ENCODE assay signal across 1 cellular context in the genomic region with DNA sequence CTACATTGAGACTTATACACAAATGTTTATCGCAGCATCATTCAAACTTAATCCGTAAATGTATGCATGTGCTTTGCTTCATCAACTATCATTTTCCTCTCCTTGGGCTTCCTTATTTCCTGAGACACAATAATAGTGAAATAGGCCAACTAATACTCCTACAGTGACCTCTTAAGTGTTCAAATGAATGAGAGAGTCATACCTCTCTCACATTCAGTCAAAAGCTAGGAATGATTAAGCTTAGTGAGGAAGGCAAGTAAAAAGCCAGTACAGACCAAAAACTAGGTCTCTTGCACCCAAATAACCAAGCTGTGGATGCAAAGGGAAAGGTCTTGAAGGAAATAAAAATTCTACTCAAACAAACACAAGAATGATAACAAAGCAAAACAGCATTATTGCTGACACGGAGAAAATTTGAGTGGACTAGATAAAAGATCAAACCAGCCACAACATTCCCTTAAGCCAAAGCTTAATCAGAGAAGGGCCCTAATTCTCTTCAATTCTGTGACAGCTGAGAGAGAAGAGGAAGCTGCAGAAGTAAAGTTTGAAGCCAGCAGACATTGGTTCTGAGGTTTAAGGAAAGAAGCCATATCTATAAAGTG.
TF ChIP-seq lines count a peak whose summit lies in the region.

No MANE protein-coding gene starts in this region.

TF ChIP-seq in WTC11, 78 proteins besides CTCF, POLR2A, EP300 and RAD21 (continued from another document):
- TF ChIP-seq, protein P1, sequence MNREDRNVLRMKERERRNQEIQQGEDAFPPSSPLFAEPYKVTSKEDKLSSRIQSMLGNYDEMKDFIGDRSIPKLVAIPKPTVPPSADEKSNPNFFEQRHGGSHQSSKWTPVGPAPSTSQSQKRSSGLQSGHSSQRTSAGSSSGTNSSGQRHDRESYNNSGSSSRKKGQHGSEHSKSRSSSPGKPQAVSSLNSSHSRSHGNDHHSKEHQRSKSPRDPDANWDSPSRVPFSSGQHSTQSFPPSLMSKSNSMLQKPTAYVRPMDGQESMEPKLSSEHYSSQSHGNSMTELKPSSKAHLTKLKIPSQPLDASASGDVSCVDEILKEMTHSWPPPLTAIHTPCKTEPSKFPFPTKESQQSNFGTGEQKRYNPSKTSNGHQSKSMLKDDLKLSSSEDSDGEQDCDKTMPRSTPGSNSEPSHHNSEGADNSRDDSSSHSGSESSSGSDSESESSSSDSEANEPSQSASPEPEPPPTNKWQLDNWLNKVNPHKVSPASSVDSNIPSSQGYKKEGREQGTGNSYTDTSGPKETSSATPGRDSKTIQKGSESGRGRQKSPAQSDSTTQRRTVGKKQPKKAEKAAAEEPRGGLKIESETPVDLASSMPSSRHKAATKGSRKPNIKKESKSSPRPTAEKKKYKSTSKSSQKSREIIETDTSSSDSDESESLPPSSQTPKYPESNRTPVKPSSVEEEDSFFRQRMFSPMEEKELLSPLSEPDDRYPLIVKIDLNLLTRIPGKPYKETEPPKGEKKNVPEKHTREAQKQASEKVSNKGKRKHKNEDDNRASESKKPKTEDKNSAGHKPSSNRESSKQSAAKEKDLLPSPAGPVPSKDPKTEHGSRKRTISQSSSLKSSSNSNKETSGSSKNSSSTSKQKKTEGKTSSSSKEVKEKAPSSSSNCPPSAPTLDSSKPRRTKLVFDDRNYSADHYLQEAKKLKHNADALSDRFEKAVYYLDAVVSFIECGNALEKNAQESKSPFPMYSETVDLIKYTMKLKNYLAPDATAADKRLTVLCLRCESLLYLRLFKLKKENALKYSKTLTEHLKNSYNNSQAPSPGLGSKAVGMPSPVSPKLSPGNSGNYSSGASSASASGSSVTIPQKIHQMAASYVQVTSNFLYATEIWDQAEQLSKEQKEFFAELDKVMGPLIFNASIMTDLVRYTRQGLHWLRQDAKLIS (CRISPR knock-in tag; IDR thresholded peaks at IDR 0.05; ENCODE audit: borderline replicate concordance) = no peak
- TF ChIP-seq NR2C2 (CRISPR knock-in tag; IDR thresholded peaks at IDR 0.05) (no peak), ATF1 (CRISPR knock-in tag; IDR thresholded peaks at IDR 0.05) (no peak), ZNF396 (CRISPR knock-in tag; IDR thresholded peaks at IDR 0.05; ENCODE audit: borderline replicate concordance) (no peak), TCF7 (CRISPR knock-in tag; IDR thresholded peaks at IDR 0.05; ENCODE audit: low read depth) (no peak), SOX15 (CRISPR knock-in tag; IDR thresholded peaks at IDR 0.05) (no peak), GRHL2 (CRISPR knock-in tag; IDR thresholded peaks at IDR 0.05; ENCODE audit: insufficient replicate concordance, severe bottlenecking) (no peak), ZNF121 (CRISPR knock-in tag; IDR thresholded peaks at IDR 0.05) (no peak), OVOL2 (CRISPR knock-in tag; IDR thresholded peaks at IDR 0.05; ENCODE audit: borderline replicate concordance) (no peak), ZNF416 (CRISPR knock-in tag; IDR thresholded peaks at IDR 0.05) (no peak), FOXP1 (CRISPR knock-in tag; IDR thresholded peaks at IDR 0.05; ENCODE audit: borderline replicate concordance) (no peak), CREB1 (CRISPR knock-in tag; IDR thresholded peaks at IDR 0.05) (no peak)
- TF ChIP-seq, protein P2, sequence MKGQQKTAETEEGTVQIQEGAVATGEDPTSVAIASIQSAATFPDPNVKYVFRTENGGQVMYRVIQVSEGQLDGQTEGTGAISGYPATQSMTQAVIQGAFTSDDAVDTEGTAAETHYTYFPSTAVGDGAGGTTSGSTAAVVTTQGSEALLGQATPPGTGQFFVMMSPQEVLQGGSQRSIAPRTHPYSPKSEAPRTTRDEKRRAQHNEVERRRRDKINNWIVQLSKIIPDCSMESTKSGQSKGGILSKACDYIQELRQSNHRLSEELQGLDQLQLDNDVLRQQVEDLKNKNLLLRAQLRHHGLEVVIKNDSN (CRISPR knock-in tag; IDR thresholded peaks at IDR 0.05) = no peak
- TF ChIP-seq, protein P3, sequence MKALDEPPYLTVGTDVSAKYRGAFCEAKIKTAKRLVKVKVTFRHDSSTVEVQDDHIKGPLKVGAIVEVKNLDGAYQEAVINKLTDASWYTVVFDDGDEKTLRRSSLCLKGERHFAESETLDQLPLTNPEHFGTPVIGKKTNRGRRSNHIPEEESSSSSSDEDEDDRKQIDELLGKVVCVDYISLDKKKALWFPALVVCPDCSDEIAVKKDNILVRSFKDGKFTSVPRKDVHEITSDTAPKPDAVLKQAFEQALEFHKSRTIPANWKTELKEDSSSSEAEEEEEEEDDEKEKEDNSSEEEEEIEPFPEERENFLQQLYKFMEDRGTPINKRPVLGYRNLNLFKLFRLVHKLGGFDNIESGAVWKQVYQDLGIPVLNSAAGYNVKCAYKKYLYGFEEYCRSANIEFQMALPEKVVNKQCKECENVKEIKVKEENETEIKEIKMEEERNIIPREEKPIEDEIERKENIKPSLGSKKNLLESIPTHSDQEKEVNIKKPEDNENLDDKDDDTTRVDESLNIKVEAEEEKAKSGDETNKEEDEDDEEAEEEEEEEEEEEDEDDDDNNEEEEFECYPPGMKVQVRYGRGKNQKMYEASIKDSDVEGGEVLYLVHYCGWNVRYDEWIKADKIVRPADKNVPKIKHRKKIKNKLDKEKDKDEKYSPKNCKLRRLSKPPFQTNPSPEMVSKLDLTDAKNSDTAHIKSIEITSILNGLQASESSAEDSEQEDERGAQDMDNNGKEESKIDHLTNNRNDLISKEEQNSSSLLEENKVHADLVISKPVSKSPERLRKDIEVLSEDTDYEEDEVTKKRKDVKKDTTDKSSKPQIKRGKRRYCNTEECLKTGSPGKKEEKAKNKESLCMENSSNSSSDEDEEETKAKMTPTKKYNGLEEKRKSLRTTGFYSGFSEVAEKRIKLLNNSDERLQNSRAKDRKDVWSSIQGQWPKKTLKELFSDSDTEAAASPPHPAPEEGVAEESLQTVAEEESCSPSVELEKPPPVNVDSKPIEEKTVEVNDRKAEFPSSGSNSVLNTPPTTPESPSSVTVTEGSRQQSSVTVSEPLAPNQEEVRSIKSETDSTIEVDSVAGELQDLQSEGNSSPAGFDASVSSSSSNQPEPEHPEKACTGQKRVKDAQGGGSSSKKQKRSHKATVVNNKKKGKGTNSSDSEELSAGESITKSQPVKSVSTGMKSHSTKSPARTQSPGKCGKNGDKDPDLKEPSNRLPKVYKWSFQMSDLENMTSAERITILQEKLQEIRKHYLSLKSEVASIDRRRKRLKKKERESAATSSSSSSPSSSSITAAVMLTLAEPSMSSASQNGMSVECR (CRISPR knock-in tag; IDR thresholded peaks at IDR 0.05; ENCODE audit: borderline replicate concordance) = no peak
- TF ChIP-seq, protein P4, sequence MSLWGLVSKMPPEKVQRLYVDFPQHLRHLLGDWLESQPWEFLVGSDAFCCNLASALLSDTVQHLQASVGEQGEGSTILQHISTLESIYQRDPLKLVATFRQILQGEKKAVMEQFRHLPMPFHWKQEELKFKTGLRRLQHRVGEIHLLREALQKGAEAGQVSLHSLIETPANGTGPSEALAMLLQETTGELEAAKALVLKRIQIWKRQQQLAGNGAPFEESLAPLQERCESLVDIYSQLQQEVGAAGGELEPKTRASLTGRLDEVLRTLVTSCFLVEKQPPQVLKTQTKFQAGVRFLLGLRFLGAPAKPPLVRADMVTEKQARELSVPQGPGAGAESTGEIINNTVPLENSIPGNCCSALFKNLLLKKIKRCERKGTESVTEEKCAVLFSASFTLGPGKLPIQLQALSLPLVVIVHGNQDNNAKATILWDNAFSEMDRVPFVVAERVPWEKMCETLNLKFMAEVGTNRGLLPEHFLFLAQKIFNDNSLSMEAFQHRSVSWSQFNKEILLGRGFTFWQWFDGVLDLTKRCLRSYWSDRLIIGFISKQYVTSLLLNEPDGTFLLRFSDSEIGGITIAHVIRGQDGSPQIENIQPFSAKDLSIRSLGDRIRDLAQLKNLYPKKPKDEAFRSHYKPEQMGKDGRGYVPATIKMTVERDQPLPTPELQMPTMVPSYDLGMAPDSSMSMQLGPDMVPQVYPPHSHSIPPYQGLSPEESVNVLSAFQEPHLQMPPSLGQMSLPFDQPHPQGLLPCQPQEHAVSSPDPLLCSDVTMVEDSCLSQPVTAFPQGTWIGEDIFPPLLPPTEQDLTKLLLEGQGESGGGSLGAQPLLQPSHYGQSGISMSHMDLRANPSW (CRISPR knock-in tag; conservative IDR thresholded peaks at IDR 0.05; ENCODE audit: low read depth) = no peak
- TF ChIP-seq, protein P5, sequence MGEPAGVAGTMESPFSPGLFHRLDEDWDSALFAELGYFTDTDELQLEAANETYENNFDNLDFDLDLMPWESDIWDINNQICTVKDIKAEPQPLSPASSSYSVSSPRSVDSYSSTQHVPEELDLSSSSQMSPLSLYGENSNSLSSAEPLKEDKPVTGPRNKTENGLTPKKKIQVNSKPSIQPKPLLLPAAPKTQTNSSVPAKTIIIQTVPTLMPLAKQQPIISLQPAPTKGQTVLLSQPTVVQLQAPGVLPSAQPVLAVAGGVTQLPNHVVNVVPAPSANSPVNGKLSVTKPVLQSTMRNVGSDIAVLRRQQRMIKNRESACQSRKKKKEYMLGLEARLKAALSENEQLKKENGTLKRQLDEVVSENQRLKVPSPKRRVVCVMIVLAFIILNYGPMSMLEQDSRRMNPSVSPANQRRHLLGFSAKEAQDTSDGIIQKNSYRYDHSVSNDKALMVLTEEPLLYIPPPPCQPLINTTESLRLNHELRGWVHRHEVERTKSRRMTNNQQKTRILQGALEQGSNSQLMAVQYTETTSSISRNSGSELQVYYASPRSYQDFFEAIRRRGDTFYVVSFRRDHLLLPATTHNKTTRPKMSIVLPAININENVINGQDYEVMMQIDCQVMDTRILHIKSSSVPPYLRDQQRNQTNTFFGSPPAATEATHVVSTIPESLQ (CRISPR knock-in tag; IDR thresholded peaks at IDR 0.05) = no peak
- TF ChIP-seq, protein P6, sequence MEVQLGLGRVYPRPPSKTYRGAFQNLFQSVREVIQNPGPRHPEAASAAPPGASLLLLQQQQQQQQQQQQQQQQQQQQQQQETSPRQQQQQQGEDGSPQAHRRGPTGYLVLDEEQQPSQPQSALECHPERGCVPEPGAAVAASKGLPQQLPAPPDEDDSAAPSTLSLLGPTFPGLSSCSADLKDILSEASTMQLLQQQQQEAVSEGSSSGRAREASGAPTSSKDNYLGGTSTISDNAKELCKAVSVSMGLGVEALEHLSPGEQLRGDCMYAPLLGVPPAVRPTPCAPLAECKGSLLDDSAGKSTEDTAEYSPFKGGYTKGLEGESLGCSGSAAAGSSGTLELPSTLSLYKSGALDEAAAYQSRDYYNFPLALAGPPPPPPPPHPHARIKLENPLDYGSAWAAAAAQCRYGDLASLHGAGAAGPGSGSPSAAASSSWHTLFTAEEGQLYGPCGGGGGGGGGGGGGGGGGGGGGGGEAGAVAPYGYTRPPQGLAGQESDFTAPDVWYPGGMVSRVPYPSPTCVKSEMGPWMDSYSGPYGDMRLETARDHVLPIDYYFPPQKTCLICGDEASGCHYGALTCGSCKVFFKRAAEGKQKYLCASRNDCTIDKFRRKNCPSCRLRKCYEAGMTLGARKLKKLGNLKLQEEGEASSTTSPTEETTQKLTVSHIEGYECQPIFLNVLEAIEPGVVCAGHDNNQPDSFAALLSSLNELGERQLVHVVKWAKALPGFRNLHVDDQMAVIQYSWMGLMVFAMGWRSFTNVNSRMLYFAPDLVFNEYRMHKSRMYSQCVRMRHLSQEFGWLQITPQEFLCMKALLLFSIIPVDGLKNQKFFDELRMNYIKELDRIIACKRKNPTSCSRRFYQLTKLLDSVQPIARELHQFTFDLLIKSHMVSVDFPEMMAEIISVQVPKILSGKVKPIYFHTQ (CRISPR knock-in tag; IDR thresholded peaks at IDR 0.05) = no peak
- TF ChIP-seq, protein P7, sequence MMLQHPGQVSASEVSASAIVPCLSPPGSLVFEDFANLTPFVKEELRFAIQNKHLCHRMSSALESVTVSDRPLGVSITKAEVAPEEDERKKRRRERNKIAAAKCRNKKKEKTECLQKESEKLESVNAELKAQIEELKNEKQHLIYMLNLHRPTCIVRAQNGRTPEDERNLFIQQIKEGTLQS (CRISPR knock-in tag; conservative IDR thresholded peaks at IDR 0.05) = no peak
